In genomic region chr3:17300441-17300840, GRCh38 we compare ENCODE assay signal across 22 cellular contexts.
DNase-seq lines count a peak whose midpoint lies in the region; ATAC-seq and TF ChIP-seq lines count a peak whose summit lies in the region.
"Had no signal": no experiment of that assay in that cellular context is flagged by ENCODE, and none has a peak within 500 bp of the region (broad histone marks: within the 10 kb centered on the region; RNA-seq: fewer than 3 reads in every experiment).

No MANE protein-coding gene starts in this region.

- H3K4me1 ChIP-seq in right atrium auricular region, result peaks cover 0 to 17% of the 10 kb centered on the region in 2 donors
- H3K4me1 ChIP-seq: neural progenitor cell, SJSA1, uterus had no signal

- no peaks in the 10 kb centered on the region for H3K36me3 ChIP-seq in right atrium auricular region
- H3K36me3 ChIP-seq: neural progenitor cell, SJSA1, uterus had no signal

- no peaks in the 10 kb centered on the region for H3K27me3 ChIP-seq in right atrium auricular region
- H3K27me3 ChIP-seq: neural progenitor cell, SJSA1, uterus had no signal

- DNase-seq in activated naive CD4-positive, alpha-beta T cell treated with anti-CD3 and anti-CD28 coated beads, Interleukin-2, amount 10 ng/mL, durations not matched to agents 7 days and 5 days, result no peak
- DNase-seq in activated naive CD4-positive, alpha-beta T cell treated with anti-CD3 and anti-CD28 coated beads, Interleukin-2, amount 50 U/mL, for 16 hours, result no peak
- no peak for DNase-seq in effector memory CD8-positive, alpha-beta T cell
- no peak for DNase-seq in stimulated activated naive CD8-positive, alpha-beta T cell treated with anti-CD3 and anti-CD28 coated beads, Interleukin-15, amount 100 ng/mL, for 72 hours
- DNase-seq in right atrium auricular region (ENCODE audit: low spot score) (no peak), activated gamma-delta T cell (lab: John Stamatoyannopoulos, UW) (no peak)
- DNase-seq: activated effector memory CD4-positive, alpha-beta T cell treated with Interleukin-2 at 50 U/mL for 16 hours; aorta; caudate nucleus; DMS53; foreskin fibroblast; left ventricle myocardium superior; NCI-H146; NCI-H524; uterus had no signal

- H3K36me3 Mint-ChIP-seq in activated naive CD4-positive, alpha-beta T cell treated with anti-CD3 and anti-CD28 coated beads, Interleukin-2, amount 10 ng/mL, durations not matched to agents 7 days and 5 days, result peaks cover 8% of the 10 kb centered on the region
- H3K36me3 Mint-ChIP-seq in effector memory CD8-positive, alpha-beta T cell (ENCODE audit: insufficient read depth), result no peaks in the 10 kb centered on the region

- H3K27me3 Mint-ChIP-seq in activated naive CD4-positive, alpha-beta T cell treated with anti-CD3 and anti-CD28 coated beads, Interleukin-2, amount 10 ng/mL, durations not matched to agents 7 days and 5 days, result no peaks in the 10 kb centered on the region
- no peaks in the 10 kb centered on the region for H3K27me3 Mint-ChIP-seq in effector memory CD8-positive, alpha-beta T cell
- no peaks in the 10 kb centered on the region for H3K27me3 Mint-ChIP-seq in stimulated activated naive CD8-positive, alpha-beta T cell treated with anti-CD3 and anti-CD28 coated beads, Interleukin-15, amount 100 ng/mL, for 72 hours

- peak; percentile 29 for ATAC-seq in effector memory CD8-positive, alpha-beta T cell (replicated peaks)
- no peak for ATAC-seq in stimulated activated naive CD8-positive, alpha-beta T cell treated with anti-CD3 and anti-CD28 coated beads, Interleukin-15, amount 100 ng/mL, for 72 hours
- no peak for ATAC-seq in HG02840 (IDR thresholded peaks at IDR 0.05; ENCODE audit: low FRiP score, unreplicated experiment)
- ATAC-seq: K562, left ventricle myocardium superior had no signal

- CTCF ChIA-PET in activated naive CD4-positive, alpha-beta T cell treated with anti-CD3 and anti-CD28 coated beads, Interleukin-2, amount 10 ng/mL, durations not matched to agents 7 days and 5 days (lab: Charles Lee), result no interaction called here

- H3K27ac ChIP-seq in VCaP, result peak overlapping the region; percentile 24; the same call in 1 of the 2 replicates
- peak overlapping the region in 1 of 2 donors; percentile 1 for H3K27ac ChIP-seq in right atrium auricular region
- H3K27ac ChIP-seq: epithelial cell of prostate, neural progenitor cell, SJSA1, uterus had no signal

- H3K9me3 Mint-ChIP-seq in activated naive CD4-positive, alpha-beta T cell treated with anti-CD3 and anti-CD28 coated beads, Interleukin-2, amount 10 ng/mL, durations not matched to agents 7 days and 5 days, result no peaks in the 10 kb centered on the region
- no peaks in the 10 kb centered on the region for H3K9me3 Mint-ChIP-seq in effector memory CD8-positive, alpha-beta T cell
- H3K9me3 Mint-ChIP-seq in stimulated activated naive CD8-positive, alpha-beta T cell treated with anti-CD3 and anti-CD28 coated beads, Interleukin-15, amount 100 ng/mL, for 72 hours, result no peaks in the 10 kb centered on the region
- H3K9me3 Mint-ChIP-seq: CD14-positive monocyte, neural progenitor cell had no signal

- peak overlapping the region; percentile 31 for H3K27ac Mint-ChIP-seq in activated naive CD4-positive, alpha-beta T cell treated with anti-CD3 and anti-CD28 coated beads, Interleukin-2, amount 10 ng/mL, durations not matched to agents 7 days and 5 days
- peak overlapping the region; percentile 79 to 83 for H3K27ac Mint-ChIP-seq in effector memory CD8-positive, alpha-beta T cell
- peak overlapping the region in 1 of 2 donors; percentile 87 for H3K27ac Mint-ChIP-seq in stimulated activated naive CD8-positive, alpha-beta T cell treated with anti-CD3 and anti-CD28 coated beads, Interleukin-15, amount 100 ng/mL, for 72 hours
- H3K27ac Mint-ChIP-seq: neural progenitor cell had no signal

- no peak overlapping the region for H3K4me3 Mint-ChIP-seq in activated naive CD4-positive, alpha-beta T cell treated with anti-CD3 and anti-CD28 coated beads, Interleukin-2, amount 10 ng/mL, durations not matched to agents 7 days and 5 days
- H3K4me3 Mint-ChIP-seq in effector memory CD8-positive, alpha-beta T cell, result peak overlapping the region; percentile 27 to 68
- H3K4me3 Mint-ChIP-seq in stimulated activated naive CD8-positive, alpha-beta T cell treated with anti-CD3 and anti-CD28 coated beads, Interleukin-15, amount 100 ng/mL, for 72 hours, result peak overlapping the region; percentile 29 to 44
- H3K4me3 Mint-ChIP-seq: CD14-positive monocyte, neural progenitor cell had no signal

- H3K4me3 ChIP-seq in right atrium auricular region, result no peak overlapping the region
- H3K4me3 ChIP-seq: K562, neural progenitor cell, SJSA1, uterus had no signal

- TF ChIP-seq CTCF in VCaP (conservative IDR thresholded peaks at IDR 0.05), result no peak
- no peak for TF ChIP-seq CTCF in right atrium auricular region (IDR thresholded peaks at IDR 0.05)

- H3K4me1 Mint-ChIP-seq in activated naive CD4-positive, alpha-beta T cell treated with anti-CD3 and anti-CD28 coated beads, Interleukin-2, amount 10 ng/mL, durations not matched to agents 7 days and 5 days, result peaks cover 12% of the 10 kb centered on the region
- peaks cover 7% of the 10 kb centered on the region in 2 donors for H3K4me1 Mint-ChIP-seq in effector memory CD8-positive, alpha-beta T cell (ENCODE audit: low read depth in 2 of 2)
- peaks cover 7% of the 10 kb centered on the region for H3K4me1 Mint-ChIP-seq in stimulated activated naive CD8-positive, alpha-beta T cell treated with anti-CD3 and anti-CD28 coated beads, Interleukin-15, amount 100 ng/mL, for 72 hours
- H3K4me1 Mint-ChIP-seq: CD14-positive monocyte, neural progenitor cell had no signal

- no peaks in the 10 kb centered on the region for H3K9me3 ChIP-seq in right atrium auricular region
- H3K9me3 ChIP-seq: SJSA1, uterus had no signal
